ENCODE assay signal across 8 cellular contexts in genomic region chr5:150411245-150411979, GRCh38.
A peak's percentile ranks its signal among the peaks of the same experiment; 100 is the strongest.
DNase-seq lines count a peak whose midpoint lies in the region; ATAC-seq and TF ChIP-seq lines count a peak whose summit lies in the region.

No MANE protein-coding gene starts in this region.

- peaks cover 77% of the 10 kb centered on the region for H3K4me1 ChIP-seq in DOHH2 (ENCODE audit: control insufficient read depth, low read length)

- peaks cover 73% of the 10 kb centered on the region for H3K79me2 ChIP-seq in DOHH2 (ENCODE audit: control insufficient read depth, low read length)

- peak; percentile 19 to 32 for DNase-seq in Kasumi-1 (lab: John Stamatoyannopoulos, UW)
- DNase-seq in activated CD8-positive, alpha-beta memory T cell treated with anti-CD3 and anti-CD28 coated beads, Interleukin-2, amount 50 U/mL, for 1 hour (ENCODE audit: extremely low read depth), result peak; percentile 47
- DNase-seq in globus pallidus (ENCODE audit: low spot score), result peak; percentile 43
- peak; percentile 32 to 40 for DNase-seq in stimulated activated CD4-positive, alpha-beta T cell treated with anti-CD3 and anti-CD28 coated beads, Interleukin-15, amount 100 ng/mL, for 1 hour (ENCODE audit: low read depth in 1 of 2, low spot score in 1 of 2)
- DNase-seq in NCI-H187 treated with DMSO at 0.1 percent for 48 hours (lab: John Stamatoyannopoulos, UW), result no peak
- no peak for DNase-seq in GM10266 (ENCODE audit: extremely low spot score)

- ATAC-seq in GM19463 (IDR thresholded peaks at IDR 0.05; ENCODE audit: unreplicated experiment), result no peak

- peaks cover 41% of the 10 kb centered on the region for H3F3A ChIP-seq in DOHH2 (ENCODE audit: control insufficient read depth, insufficient read depth)

- peaks cover 25% of the 10 kb centered on the region; the same call in 1 of the 2 replicates for H4K20me1 ChIP-seq in DOHH2 (ENCODE audit: control insufficient read depth, insufficient read depth, low read depth, low read length)

- H3K4me3 ChIP-seq in DOHH2 (ENCODE audit: low read length), result peak overlapping the region; percentile 96

- H3K27ac ChIP-seq in DOHH2 (ENCODE audit: low read depth, low read length), result peak overlapping the region; percentile 98

- no peak for TF ChIP-seq CTCF in DOHH2 (IDR thresholded peaks at IDR 0.05; ENCODE audit: low read depth, low read length, poor library complexity, severe bottlenecking)
- no peak for TF ChIP-seq CTCF in GM10266 (IDR thresholded peaks at IDR 0.05; ENCODE audit: control insufficient read depth, insufficient read depth, low read depth, missing control alignments)

- no peaks in the 10 kb centered on the region for H3K27me3 ChIP-seq in DOHH2 (ENCODE audit: control insufficient read depth, low read length)

- H3K9me3 ChIP-seq in DOHH2 (ENCODE audit: control insufficient read depth, insufficient read depth, low read length), result no peaks in the 10 kb centered on the region

- H3K36me3 ChIP-seq in DOHH2 (ENCODE audit: control insufficient read depth, low read length), result peaks cover 60% of the 10 kb centered on the region

- no peaks in the 10 kb centered on the region for H3K9me2 ChIP-seq in DOHH2 (replicated peaks; ENCODE audit: control insufficient read depth, low read length)

- peak overlapping the region; percentile 98 for H3K4me2 ChIP-seq in DOHH2 (ENCODE audit: low read length)

Comparison
In these comparisons a context has a peak if more than half of its experiments do, and no peak if none do; other contexts are left out.
1. DNase-seq: peak in Kasumi-1 (2 of 2), activated CD8-positive, alpha-beta memory T cell treated with anti-CD3 and anti-CD28 coated beads, Interleukin-2, amount 50 U/mL, for 1 hour (single experiment), globus pallidus (single experiment) and stimulated activated CD4-positive, alpha-beta T cell treated with anti-CD3 and anti-CD28 coated beads, Interleukin-15, amount 100 ng/mL, for 1 hour (2 of 2); none in NCI-H187 treated with DMSO at 0.1 percent for 48 hours (single experiment) and GM10266 (single experiment).